In genomic region chr11:104823638-104824037, GRCh38 we compare ENCODE assay signal across 1 cellular context.
TF ChIP-seq lines count a peak whose summit lies in the region.

No MANE protein-coding gene starts in this region.

TF ChIP-seq in HepG2, 621 proteins besides CTCF, POLR2A, EP300 and RAD21:
- TF ChIP-seq ZNF691 (CRISPR knock-in tag; IDR thresholded peaks at IDR 0.05; ENCODE audit: borderline replicate concordance, low read depth) = no peak
- TF ChIP-seq, protein P1, sequence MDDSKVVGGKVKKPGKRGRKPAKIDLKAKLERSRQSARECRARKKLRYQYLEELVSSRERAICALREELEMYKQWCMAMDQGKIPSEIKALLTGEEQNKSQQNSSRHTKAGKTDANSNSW (CRISPR knock-in tag; IDR thresholded peaks at IDR 0.05; ENCODE audit: borderline replicate concordance) = no peak
- no peak for TF ChIP-seq RBFOX2 (IDR thresholded peaks at IDR 0.05; ENCODE audit: low read depth, low read length)
- peak; percentile 37; the same call in 1 of the 2 replicates for TF ChIP-seq STAG1 (CRISPR knock-in tag; IDR thresholded peaks at IDR 0.05)
- TF ChIP-seq HNF4A (CRISPR knock-in tag; IDR thresholded peaks at IDR 0.05) = no peak
- TF ChIP-seq ZNF264 (CRISPR knock-in tag; IDR thresholded peaks at IDR 0.05) = no peak
- TF ChIP-seq ZNF549 (CRISPR knock-in tag; IDR thresholded peaks at IDR 0.05) = no peak
- TF ChIP-seq AFF4 (CRISPR knock-in tag; IDR thresholded peaks at IDR 0.05) = no peak
